ENCODE assay signal across 8 cellular contexts in the genomic region with DNA sequence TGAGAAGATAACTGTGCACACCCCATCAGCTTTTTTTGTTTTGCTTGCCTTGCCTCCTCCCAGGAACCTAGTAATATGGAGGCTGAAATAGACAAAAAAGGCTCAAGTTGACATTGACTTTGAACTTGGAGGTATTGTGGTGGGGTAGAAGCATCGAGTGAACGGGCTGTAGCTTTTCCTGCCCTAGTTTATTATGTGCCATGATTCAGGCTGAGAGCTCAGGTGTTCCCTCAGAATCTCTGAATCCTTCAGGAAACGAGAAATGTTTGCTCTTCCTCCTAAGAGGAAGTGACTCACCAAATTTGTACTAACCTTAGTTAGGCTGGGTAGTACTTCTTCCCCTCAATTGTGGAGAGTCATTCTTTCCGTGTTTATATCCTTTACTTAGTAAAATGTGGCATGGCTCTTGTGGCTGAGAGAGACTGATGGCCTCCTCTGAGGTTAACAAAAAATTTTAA.
DNase-seq lines count a peak whose midpoint lies in the region; ATAC-seq and TF ChIP-seq lines count a peak whose summit lies in the region.

No MANE protein-coding gene starts in this region.

- TF ChIP-seq RAD21 in SK-N-SH (IDR thresholded peaks at IDR 0.05; ENCODE audit: low read length) = no peak

- CTCF ChIA-PET in SK-N-SH (lab: Yijun Ruan, JAX) = no interaction called here

- no peaks in the 10 kb centered on the region for H3K9me3 Mint-ChIP-seq in HFFc6

- peaks cover 28% of the 10 kb centered on the region; the same call in 1 of the 2 replicates for H3K79me2 ChIP-seq in SK-N-SH (ENCODE audit: insufficient read depth)

- no peaks in the 10 kb centered on the region for H3K9me2 ChIP-seq in SK-N-SH

- no peak for TF ChIP-seq EP300 in SK-N-SH (IDR thresholded peaks at IDR 0.05; ENCODE audit: borderline replicate concordance in 1 of 2, low read depth in 1 of 2, low read length in 1 of 2)

- H3K27ac Mint-ChIP-seq in HFFc6 = peak overlapping the region; percentile 97

- peak overlapping the region in 1 of 2 experiments; percentile 17; a peak in 1 of 4 replicates for H3K4me3 ChIP-seq in SK-N-SH (ENCODE audit: low read depth in 2 of 2, low read length in 1 of 2)

- H3K9ac ChIP-seq in SK-N-SH = peak overlapping the region; percentile 59

- H3K27ac ChIP-seq in SK-N-SH (ENCODE audit: low read depth in 2 of 2, low read length in 1 of 2) (peak overlapping the region; percentile 81 to 91), temporal lobe (ENCODE audit: low read depth, low read length) (peak overlapping the region; percentile 55)

- peak overlapping the region; percentile 80 for H3K4me3 Mint-ChIP-seq in HFFc6

- WGBS in SK-N-SH (ENCODE audit: low lambda C conversion rate) = 0% methylated on average over 4 of the region's 4 CpGs

- POLR2A ChIA-PET in SK-N-SH (lab: Yijun Ruan, JAX) = no interaction called here

- peak overlapping the region; percentile 62 for H3K4me2 ChIP-seq in SK-N-SH

- no peaks in the 10 kb centered on the region for H3K27me3 Mint-ChIP-seq in HFFc6 (ENCODE audit: insufficient read depth)

- H3K4me1 ChIP-seq in SK-N-SH (ENCODE audit: control insufficient read depth in 1 of 2, insufficient read depth in 2 of 2, low read depth in 1 of 2, low read length in 1 of 2) = peaks cover 2 to 30% of the 10 kb centered on the region in 2 experiments; a peak in 3 of 4 replicates

- H3F3A ChIP-seq in SK-N-SH (replicated peaks; ENCODE audit: insufficient read depth) = peaks cover 52% of the 10 kb centered on the region

- H3K4me1 Mint-ChIP-seq in HFFc6 (ENCODE audit: low read depth) = peaks cover 84% of the 10 kb centered on the region

- H4K20me1 ChIP-seq in SK-N-SH (ENCODE audit: insufficient read depth) = no peaks in the 10 kb centered on the region

- peaks cover 42% of the 10 kb centered on the region for H3K36me3 Mint-ChIP-seq in HFFc6 (ENCODE audit: low read depth)

- H3K27me3 ChIP-seq in SK-N-SH (ENCODE audit: insufficient read depth) = no peaks in the 10 kb centered on the region

- no peaks in the 10 kb centered on the region for H3K9me3 ChIP-seq in SK-N-SH

- DNase-seq in A172 (ENCODE audit: low spot score) (peak; percentile 88), HFFc6 (peak; percentile 76), SK-N-SH (no peak), glomerular endothelial cell (ENCODE audit: extremely low read depth, low read depth, low spot score) (peak; percentile 92), KG1 (lab: John Stamatoyannopoulos, UW) (no peak), NCI-H146 treated with DMSO at 0.1 percent for 48 hours (lab: John Stamatoyannopoulos, UW; ENCODE audit: unreplicated experiment) (no peak)

- H2AFZ ChIP-seq in SK-N-SH (ENCODE audit: low read depth) = no peak overlapping the region

- peaks cover 0 to 7% of the 10 kb centered on the region in 2 experiments for H3K36me3 ChIP-seq in SK-N-SH (replicated peaks in 1 of 2; ENCODE audit: control insufficient read depth in 1 of 2, insufficient read depth in 2 of 2, low read length in 1 of 2)

- ATAC-seq in HG02970 (IDR thresholded peaks at IDR 0.05; ENCODE audit: low FRiP score, unreplicated experiment) = no peak

- TF ChIP-seq CTCF in HFFc6 (IDR thresholded peaks at IDR 0.05) (no peak), SK-N-SH (IDR thresholded peaks at IDR 0.05) (no peak)

TF ChIP-seq in SK-N-SH, 30 proteins besides CTCF, POLR2A, EP300 and RAD21 (continues in another document):
- TF ChIP-seq TCF12 (IDR thresholded peaks at IDR 0.05) (peak; percentile 18; the same call in 1 of the 2 replicates), RFX5 (IDR thresholded peaks at IDR 0.05; ENCODE audit: low read length) (no peak), SIN3A (IDR thresholded peaks at IDR 0.05; ENCODE audit: borderline replicate concordance, low read depth, low read length) (no peak), JUND (IDR thresholded peaks at IDR 0.05) (0 out of 2 replicates have a peak, but pooled peaks have one; percentile 8), MXI1 (IDR thresholded peaks at IDR 0.05; ENCODE audit: low read depth, low read length) (no peak), CHD2 (IDR thresholded peaks at IDR 0.05; ENCODE audit: low read length, partially characterized antibody) (no peak), FOSL2 (IDR thresholded peaks at IDR 0.05; ENCODE audit: borderline replicate concordance, low read depth) (peak; percentile 51; the same call in 1 of the 2 replicates), TEAD4 (IDR thresholded peaks at IDR 0.05; ENCODE audit: borderline replicate concordance, insufficient read depth) (no peak), SMC3 (IDR thresholded peaks at IDR 0.05; ENCODE audit: low read depth, low read length) (no peak), GABPA (IDR thresholded peaks at IDR 0.05; ENCODE audit: low read depth) (no peak), RXRA (IDR thresholded peaks at IDR 0.05; ENCODE audit: borderline replicate concordance, low read depth) (no peak), RCOR1 (IDR thresholded peaks at IDR 0.05; ENCODE audit: low read length) (no peak), NFIC (IDR thresholded peaks at IDR 0.05; ENCODE audit: borderline replicate concordance) (no peak), NRF1 (IDR thresholded peaks at IDR 0.05; ENCODE audit: low read depth, low read length) (no peak), GATA2 (CRISPR knock-in tag; IDR thresholded peaks at IDR 0.05) (no peak), MEF2A (IDR thresholded peaks at IDR 0.05; ENCODE audit: borderline replicate concordance, low read depth) (no peak)
- TF ChIP-seq, protein P1, sequence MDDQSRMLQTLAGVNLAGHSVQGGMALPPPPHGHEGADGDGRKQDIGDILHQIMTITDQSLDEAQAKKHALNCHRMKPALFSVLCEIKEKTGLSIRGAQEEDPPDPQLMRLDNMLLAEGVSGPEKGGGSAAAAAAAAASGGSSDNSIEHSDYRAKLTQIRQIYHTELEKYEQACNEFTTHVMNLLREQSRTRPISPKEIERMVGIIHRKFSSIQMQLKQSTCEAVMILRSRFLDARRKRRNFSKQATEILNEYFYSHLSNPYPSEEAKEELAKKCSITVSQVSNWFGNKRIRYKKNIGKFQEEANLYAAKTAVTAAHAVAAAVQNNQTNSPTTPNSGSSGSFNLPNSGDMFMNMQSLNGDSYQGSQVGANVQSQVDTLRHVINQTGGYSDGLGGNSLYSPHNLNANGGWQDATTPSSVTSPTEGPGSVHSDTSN (IDR thresholded peaks at IDR 0.05) = no peak
- TF ChIP-seq, protein P2, sequence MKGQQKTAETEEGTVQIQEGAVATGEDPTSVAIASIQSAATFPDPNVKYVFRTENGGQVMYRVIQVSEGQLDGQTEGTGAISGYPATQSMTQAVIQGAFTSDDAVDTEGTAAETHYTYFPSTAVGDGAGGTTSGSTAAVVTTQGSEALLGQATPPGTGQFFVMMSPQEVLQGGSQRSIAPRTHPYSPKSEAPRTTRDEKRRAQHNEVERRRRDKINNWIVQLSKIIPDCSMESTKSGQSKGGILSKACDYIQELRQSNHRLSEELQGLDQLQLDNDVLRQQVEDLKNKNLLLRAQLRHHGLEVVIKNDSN (IDR thresholded peaks at IDR 0.05; ENCODE audit: borderline replicate concordance, low read depth) = no peak
- TF ChIP-seq, protein P3, sequence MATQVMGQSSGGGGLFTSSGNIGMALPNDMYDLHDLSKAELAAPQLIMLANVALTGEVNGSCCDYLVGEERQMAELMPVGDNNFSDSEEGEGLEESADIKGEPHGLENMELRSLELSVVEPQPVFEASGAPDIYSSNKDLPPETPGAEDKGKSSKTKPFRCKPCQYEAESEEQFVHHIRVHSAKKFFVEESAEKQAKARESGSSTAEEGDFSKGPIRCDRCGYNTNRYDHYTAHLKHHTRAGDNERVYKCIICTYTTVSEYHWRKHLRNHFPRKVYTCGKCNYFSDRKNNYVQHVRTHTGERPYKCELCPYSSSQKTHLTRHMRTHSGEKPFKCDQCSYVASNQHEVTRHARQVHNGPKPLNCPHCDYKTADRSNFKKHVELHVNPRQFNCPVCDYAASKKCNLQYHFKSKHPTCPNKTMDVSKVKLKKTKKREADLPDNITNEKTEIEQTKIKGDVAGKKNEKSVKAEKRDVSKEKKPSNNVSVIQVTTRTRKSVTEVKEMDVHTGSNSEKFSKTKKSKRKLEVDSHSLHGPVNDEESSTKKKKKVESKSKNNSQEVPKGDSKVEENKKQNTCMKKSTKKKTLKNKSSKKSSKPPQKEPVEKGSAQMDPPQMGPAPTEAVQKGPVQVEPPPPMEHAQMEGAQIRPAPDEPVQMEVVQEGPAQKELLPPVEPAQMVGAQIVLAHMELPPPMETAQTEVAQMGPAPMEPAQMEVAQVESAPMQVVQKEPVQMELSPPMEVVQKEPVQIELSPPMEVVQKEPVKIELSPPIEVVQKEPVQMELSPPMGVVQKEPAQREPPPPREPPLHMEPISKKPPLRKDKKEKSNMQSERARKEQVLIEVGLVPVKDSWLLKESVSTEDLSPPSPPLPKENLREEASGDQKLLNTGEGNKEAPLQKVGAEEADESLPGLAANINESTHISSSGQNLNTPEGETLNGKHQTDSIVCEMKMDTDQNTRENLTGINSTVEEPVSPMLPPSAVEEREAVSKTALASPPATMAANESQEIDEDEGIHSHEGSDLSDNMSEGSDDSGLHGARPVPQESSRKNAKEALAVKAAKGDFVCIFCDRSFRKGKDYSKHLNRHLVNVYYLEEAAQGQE (IDR thresholded peaks at IDR 0.05; ENCODE audit: low read depth, low read length) = no peak
- TF ChIP-seq, protein P4, sequence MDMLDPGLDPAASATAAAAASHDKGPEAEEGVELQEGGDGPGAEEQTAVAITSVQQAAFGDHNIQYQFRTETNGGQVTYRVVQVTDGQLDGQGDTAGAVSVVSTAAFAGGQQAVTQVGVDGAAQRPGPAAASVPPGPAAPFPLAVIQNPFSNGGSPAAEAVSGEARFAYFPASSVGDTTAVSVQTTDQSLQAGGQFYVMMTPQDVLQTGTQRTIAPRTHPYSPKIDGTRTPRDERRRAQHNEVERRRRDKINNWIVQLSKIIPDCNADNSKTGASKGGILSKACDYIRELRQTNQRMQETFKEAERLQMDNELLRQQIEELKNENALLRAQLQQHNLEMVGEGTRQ (IDR thresholded peaks at IDR 0.05; ENCODE audit: borderline replicate concordance, low read depth, low read length) = no peak

Comparison
In these comparisons a context has a peak if more than half of its experiments do, and no peak if none do; other contexts are left out.
1. DNase-seq: peak in A172 (single experiment), HFFc6 (single experiment) and glomerular endothelial cell (single experiment); none in SK-N-SH (single experiment), KG1 (single experiment) and NCI-H146 treated with DMSO at 0.1 percent for 48 hours (single experiment).